10 cellular contexts compared by ENCODE assay signal in genomic region chr7:95476072-95476845, GRCh38. TPM values are rescaled to one million over a fixed set of nuclear protein-coding genes. Genes with fewer than 3 reads are reported as not detected.
DNase-seq lines count a peak whose midpoint lies in the region; ATAC-seq, FAIRE-seq and TF ChIP-seq lines count a peak whose summit lies in the region.
"Had no signal": no experiment of that assay in that cellular context is flagged by ENCODE, and none has a peak within 500 bp of the region (broad histone marks: within the 10 kb centered on the region; RNA-seq: fewer than 3 reads in every experiment).

No MANE protein-coding gene starts in this region.

- H3K9me3 Mint-ChIP-seq in mesothelial cell of epicardium: no peaks in the 10 kb centered on the region

- intact Hi-C loops in head of caudate nucleus (cut with DNase I): loop anchor here (10.0 kb wide), 1 partner anchor 271 kb away; no protein-coding TSS in a partner anchor

- no peak for FAIRE-seq in A549 (lab: Jason Lieb, UNC)

- no peaks in the 10 kb centered on the region for H3K27me3 Mint-ChIP-seq in mesothelial cell of epicardium (ENCODE audit: low read depth)

- peak in 1 of 2 experiments; percentile 61; a peak in 3 of 6 replicates for ATAC-seq in A549
- no peak for ATAC-seq in HG02798 (IDR thresholded peaks at IDR 0.05; ENCODE audit: poor library complexity, unreplicated experiment)

- DNase-seq in A549 (ENCODE audit: low read depth in 1 of 2, low spot score in 1 of 2): peak in 1 of 2 experiments; percentile 82
- DNase-seq in NCI-H2081 (lab: John Stamatoyannopoulos, UW): peak; percentile 17 to 61
- DNase-seq in astrocyte of the cerebellum (ENCODE audit: low read depth): peak; percentile 31
- no peak for DNase-seq in mesothelial cell of epicardium (ENCODE audit: low spot score in 2 of 2, unreplicated experiment in 2 of 2)
- DNase-seq in SIG-M5 treated with dmso at 0.1 percent for 504 hours (lab: John Stamatoyannopoulos, UW; ENCODE audit: unreplicated experiment): no peak
- no peak for DNase-seq in head of caudate nucleus
- no peak for DNase-seq in right atrium auricular region (ENCODE audit: low spot score)

- H3K36me3 Mint-ChIP-seq in mesothelial cell of epicardium: no peaks in the 10 kb centered on the region

- peak overlapping the region; percentile 6 for H3K4me3 Mint-ChIP-seq in mesothelial cell of epicardium
- H3K4me3 Mint-ChIP-seq: activated CD4-positive, alpha-beta T cell treated with anti-CD3 and anti-CD28 coated beads for 36 hours had no signal

- H3K27ac Mint-ChIP-seq in mesothelial cell of epicardium: no peak overlapping the region
- H3K27ac Mint-ChIP-seq: activated CD4-positive, alpha-beta T cell treated with anti-CD3 and anti-CD28 coated beads for 36 hours had no signal

- no peak for TF ChIP-seq POLR2A in A549 (IDR thresholded peaks at IDR 0.05; ENCODE audit: low read length)

- peak overlapping the region; percentile 85 for H3K4me2 ChIP-seq in A549

- H3K27ac ChIP-seq in A549 (peak overlapping the region; percentile 92 to 94), right atrium auricular region (no peak overlapping the region)
- H3K27ac ChIP-seq: neutrophil had no signal

- POLR2A ChIA-PET in A549 (lab: Yijun Ruan, JAX): interaction anchor here (0.6 to 3.2 kb wide), 11 partner anchors 24 to 1027 kb away, joined by 4 to 26 read pairs (median 5); partner anchors contain the start of genes PON2, PON3 and SGCE

- 35% methylated on average over 9 of the region's 9 CpGs for WGBS in A549 (ENCODE audit: missing lambda C conversion rate)

- H3K4me1 Mint-ChIP-seq in mesothelial cell of epicardium: peaks cover 28% of the 10 kb centered on the region
- H3K4me1 Mint-ChIP-seq: activated CD4-positive, alpha-beta T cell treated with anti-CD3 and anti-CD28 coated beads for 36 hours had no signal

- TF ChIP-seq EP300 in A549 (IDR thresholded peaks at IDR 0.05): no peak

- H3K36me3 ChIP-seq in right atrium auricular region: no peaks in the 10 kb centered on the region
- H3K36me3 ChIP-seq: neutrophil had no signal

- in situ Hi-C loops in astrocyte of the cerebellum (cut with HindIII; ENCODE audit: low sequenced_read_pairs): loop anchor here (25.0 kb wide), 1 partner anchor 1039 kb away; no protein-coding TSS in a partner anchor

- no peaks in the 10 kb centered on the region for H3K27me3 ChIP-seq in right atrium auricular region
- H3K27me3 ChIP-seq: neutrophil had no signal

- CTCF ChIA-PET in A549 (lab: Yijun Ruan, JAX): interaction anchor here (0.6 to 10.6 kb wide), 57 partner anchors 9 to 1187 kb away, joined by 3 to 176 read pairs (median 5); partner anchors contain the start of genes ASB4, PON1, PON2 and PON3

- H3K4me3 ChIP-seq in A549 (no peak overlapping the region), astrocyte of the cerebellum (ENCODE audit: low read depth, low read length) (no peak overlapping the region), right atrium auricular region (no peak overlapping the region)

- TF ChIP-seq RAD21 in A549 (conservative IDR thresholded peaks at IDR 0.05 in 1 of 2, IDR thresholded peaks at IDR 0.05 in 1 of 2): no peak

- TF ChIP-seq CTCF in A549 (IDR thresholded peaks at IDR 0.05): no peak
- no peak for TF ChIP-seq CTCF in astrocyte of the cerebellum (IDR thresholded peaks at IDR 0.05; ENCODE audit: low read depth, low read length, missing control alignments)
- TF ChIP-seq CTCF in mesothelial cell of epicardium (IDR thresholded peaks at IDR 0.05; ENCODE audit: unreplicated experiment): no peak
- TF ChIP-seq CTCF in right atrium auricular region (IDR thresholded peaks at IDR 0.05): no peak

- H3K9me3 ChIP-seq in A549 (no peaks in the 10 kb centered on the region), right atrium auricular region (no peaks in the 10 kb centered on the region)
- H3K9me3 ChIP-seq: neutrophil had no signal

- H3K4me1 ChIP-seq in A549 (peaks cover 45% of the 10 kb centered on the region), right atrium auricular region (no peaks in the 10 kb centered on the region)

TF ChIP-seq in A549, 52 proteins besides CTCF, POLR2A, EP300 and RAD21:
- TF ChIP-seq JUN (IDR thresholded peaks at IDR 0.05) (0 out of 5 replicates have a peak, but pooled peaks of 1 of the 2 experiments have one; percentile 43), HOXB13 (CRISPR knock-in tag; IDR thresholded peaks at IDR 0.05; ENCODE audit: low read depth) (peak; percentile 27; the same call in 1 of the 2 replicates), BHLHE40 (IDR thresholded peaks at IDR 0.05; ENCODE audit: low read depth, low read length) (no peak), MAX (IDR thresholded peaks at IDR 0.05) (peak; percentile 8; the same call in 1 of the 2 replicates)
TF ChIP-seq in A549: peak in this region for 3.

RNA-seq across cellular contexts. Expression of gene ASB4, which starts 9.5 kb away (rescaled TPM):
- polyA plus RNA-seq in A549 (2011; rRNA removed) (3.1 TPM in 2 replicates), A549 (2017; fragmentation: RNase III; extraction: RNeasy Plus Mini Kit Qiagen cat#74134 plus additional on column Dnase treatment) (0.80 to 1.4 TPM (median 1.00 TPM) in 3 replicates)
- 0.46 and 0.52 TPM in 2 replicates for polyA plus RNA-seq in A549 (2012; cell fraction: cytosol; rRNA removed)
- 0.32 and 0.47 TPM in 2 replicates for polyA plus RNA-seq in A549 (2012; cell fraction: nucleus; rRNA removed)
- 2.9 and 4.2 TPM in 2 replicates for polyA minus RNA-seq in A549 (2011; rRNA and poly(A)+ RNA removed)
- total RNA-seq in mesothelial cell of epicardium (0.07 to 0.29 TPM (median 0.09 TPM) in 3 replicates), right atrium auricular region (1 to 10 TPM; 1.5 to 4.6 TPM)
- total RNA-seq: activated CD4-positive, alpha-beta T cell treated with anti-CD3 and anti-CD28 coated beads for 36 hours had no signal

RNA-seq across cellular contexts. Expression of gene PON2, which starts 41.4 kb away (rescaled TPM):
- polyA plus RNA-seq in A549 (2011; rRNA removed) (829 TPM in 2 replicates), A549 (2017; fragmentation: RNase III; extraction: RNeasy Plus Mini Kit Qiagen cat#74134 plus additional on column Dnase treatment) (325 to 395 TPM (median 381 TPM) in 3 replicates)
- polyA plus RNA-seq in A549 (2012; cell fraction: cytosol; rRNA removed): 164 and 181 TPM in 2 replicates
- 144 and 182 TPM in 2 replicates for polyA plus RNA-seq in A549 (2012; cell fraction: nucleus; rRNA removed)
- 137 and 147 TPM in 2 replicates for polyA minus RNA-seq in A549 (2011; rRNA and poly(A)+ RNA removed)
- total RNA-seq in mesothelial cell of epicardium (113 to 115 TPM (median 114 TPM) in 3 replicates), right atrium auricular region (10 to 100 TPM; 45.4 to 77.1 TPM)

Comparison
In these comparisons a context has a peak if more than half of its experiments do, and no peak if none do; other contexts are left out.
1. DNase-seq: peak in NCI-H2081 (2 of 2) and astrocyte of the cerebellum (single experiment); none in mesothelial cell of epicardium (0 of 2), SIG-M5 treated with dmso at 0.1 percent for 504 hours (single experiment), head of caudate nucleus (0 of 42) and right atrium auricular region (single experiment).
2. H3K27ac ChIP-seq: peak in A549 (2 of 2); none in right atrium auricular region (0 of 2).